In genomic region chr5:173833200-173833599, GRCh38 we compare ENCODE assay signal across 12 cellular contexts. TPM values are rescaled to one million over a fixed set of nuclear protein-coding genes. Genes with fewer than 3 reads are reported as not detected.
DNase-seq lines count a peak whose midpoint lies in the region; ATAC-seq, FAIRE-seq and TF ChIP-seq lines count a peak whose summit lies in the region.
"Had no signal": no experiment of that assay in that cellular context is flagged by ENCODE, and none has a peak within 500 bp of the region (broad histone marks: within the 10 kb centered on the region; RNA-seq: fewer than 3 reads in every experiment).

No MANE protein-coding gene starts in this region.

- intact Hi-C loops in PC-3 (cut with micrococcal nuclease) (no loop called here), heart right ventricle (cut with DNase I) (loop anchor here in 1 of 10 donors (2.0 kb wide), 1 partner anchor 42 kb away; no protein-coding TSS in a partner anchor), pancreas (cut with DNase I) (no loop called here)

- H3K9me3 ChIP-seq in BLaER1 (peaks cover 10% of the 10 kb centered on the region), PC-3 (ENCODE audit: low read length) (no peaks in the 10 kb centered on the region), heart right ventricle (no peaks in the 10 kb centered on the region), pancreas (no peaks in the 10 kb centered on the region)

- H3K4me2 ChIP-seq in BLaER1, result peak overlapping the region; percentile 65
- H3K4me2 ChIP-seq in PC-3 (ENCODE audit: low read length), result no peak overlapping the region

- WGBS in heart right ventricle, 2 donors, result 55 to 60% methylated on average over 6 of the region's 6 CpGs
- 58 to 63% methylated on average over 6 of the region's 6 CpGs for WGBS in pancreas, 2 donors

- no peak for FAIRE-seq in pancreas (lab: Jason Lieb, UNC)
- FAIRE-seq: GM12892 had no signal

- no peaks in the 10 kb centered on the region for H3F3A ChIP-seq in PC-3 (ENCODE audit: low read length, unreplicated experiment)

- no peak overlapping the region for H3K27ac ChIP-seq in BLaER1
- no peak overlapping the region for H3K27ac ChIP-seq in PC-3 (ENCODE audit: low read length)
- H3K27ac ChIP-seq in heart right ventricle, result peak overlapping the region in 2 of 10 donors; percentile 9 to 80
- H3K27ac ChIP-seq in pancreas, result peak overlapping the region in 3 of 4 donors; percentile 3 to 59 (median 13)
- H3K27ac ChIP-seq: epithelial cell of prostate had no signal

- no peaks in the 10 kb centered on the region for H4K20me1 ChIP-seq in BLaER1
- H4K20me1 ChIP-seq in PC-3 (ENCODE audit: low read length), result no peaks in the 10 kb centered on the region

- BruUV-seq in PC-3 (replicated peaks; lab: Mats Ljungman, UMichigan), result no TSS peak

- no peaks in the 10 kb centered on the region for H3K36me3 ChIP-seq in BLaER1
- H3K36me3 ChIP-seq in PC-3 (ENCODE audit: low read depth, low read length), result no peaks in the 10 kb centered on the region
- no peaks in the 10 kb centered on the region for H3K36me3 ChIP-seq in heart right ventricle
- no peaks in the 10 kb centered on the region for H3K36me3 ChIP-seq in pancreas

- CTCF ChIA-PET in PC-3 (lab: Charles Lee), result no interaction called here

- H2AFZ ChIP-seq in PC-3 (ENCODE audit: low read length), result 0 out of 2 replicates have a peak overlapping the region, but pooled peaks have one; percentile 10

- ATAC-seq in PC-3, result no peak
- ATAC-seq in heart right ventricle, result peak in 6 of 8 donors; percentile 24 to 54 (median 42)
- peak; percentile 38 to 67 (median 55) for ATAC-seq in pancreas

- H3K4me1 ChIP-seq in BLaER1 (peaks cover 57% of the 10 kb centered on the region), PC-3 (ENCODE audit: insufficient read depth, low read length) (peaks cover 10% of the 10 kb centered on the region), heart right ventricle (peaks cover 0 to 61% (median 2%) of the 10 kb centered on the region in 9 donors), pancreas (peaks cover 0 to 6% (median 0%) of the 10 kb centered on the region in 3 donors)

- no peak overlapping the region for H3K4me3 ChIP-seq in BLaER1
- H3K4me3 ChIP-seq in PC-3 (ENCODE audit: low read length), result no peak overlapping the region
- H3K4me3 ChIP-seq in heart right ventricle, result no peak overlapping the region
- H3K4me3 ChIP-seq in pancreas, result no peak overlapping the region

- POLR2A ChIA-PET in PC-3 (lab: Charles Lee; ENCODE audit: unreplicated experiment), result interaction anchor here (0.6 kb wide), 2 partner anchors 47 to 125 kb away, joined by 3 to 9 read pairs; no protein-coding TSS in a partner anchor

- H3K9me2 ChIP-seq in PC-3 (replicated peaks; ENCODE audit: low read length), result no peaks in the 10 kb centered on the region

- H3K27me3 ChIP-seq in BLaER1 (no peaks in the 10 kb centered on the region), PC-3 (ENCODE audit: low read length) (no peaks in the 10 kb centered on the region), heart right ventricle (no peaks in the 10 kb centered on the region), pancreas (no peaks in the 10 kb centered on the region)

- DNase-seq in PC-3, result no peak
- DNase-seq in heart right ventricle, result no peak
- no peak for DNase-seq in pancreas
- no peak for DNase-seq in GOT3 (lab: John Stamatoyannopoulos, UW)
- no peak for DNase-seq in GDM1 (lab: John Stamatoyannopoulos, UW)
- no peak for DNase-seq in activated CD4-positive, alpha-beta T cell treated with anti-CD3 and anti-CD28 coated beads for 48 hours
- DNase-seq in stimulated activated CD4-positive, alpha-beta T cell treated with anti-CD3 and anti-CD28 coated beads, Interleukin-2, amount 100 ng/mL, for 24 hours, result no peak
- DNase-seq: activated T-cell treated with anti-CD3 and anti-CD28 coated beads for 4 hours, SW 1271 had no signal

- no peak overlapping the region for H3K9ac ChIP-seq in BLaER1
- no peak overlapping the region for H3K9ac ChIP-seq in PC-3 (ENCODE audit: low read length)

- TF ChIP-seq CTCF in PC-3 (conservative IDR thresholded peaks at IDR 0.05; ENCODE audit: low read depth, low read length), result no peak
- no peak for TF ChIP-seq CTCF in heart right ventricle (IDR thresholded peaks at IDR 0.05)
- TF ChIP-seq CTCF in pancreas (IDR thresholded peaks at IDR 0.05), result no peak

- H3K79me2 ChIP-seq in PC-3 (ENCODE audit: low read length), result no peaks in the 10 kb centered on the region

RNA-seq across cellular contexts. Expression of gene CPEB4, which starts 54.9 kb away (rescaled TPM):
- total RNA-seq in PC-3 (2014; rRNA removed) (26.2 and 37.0 TPM in 2 replicates), heart right ventricle (100 to 1,000 TPM; 116 to 279 (median 187) TPM), pancreas (10 to 100 TPM; 24.3 to 51.2 (median 30.0) TPM)
- polyA plus RNA-seq in heart right ventricle (10 to 100 TPM; 29.4 to 35.4 TPM), pancreas (10 to 100 TPM; 11.6 to 15.9 TPM)

Comparison
In these comparisons a context has a peak if more than half of its experiments do, and no peak if none do; other contexts are left out.
1. H3K27ac ChIP-seq: peak in pancreas (3 of 4); none in BLaER1 (single experiment) and PC-3 (single experiment).